In the genomic region with DNA sequence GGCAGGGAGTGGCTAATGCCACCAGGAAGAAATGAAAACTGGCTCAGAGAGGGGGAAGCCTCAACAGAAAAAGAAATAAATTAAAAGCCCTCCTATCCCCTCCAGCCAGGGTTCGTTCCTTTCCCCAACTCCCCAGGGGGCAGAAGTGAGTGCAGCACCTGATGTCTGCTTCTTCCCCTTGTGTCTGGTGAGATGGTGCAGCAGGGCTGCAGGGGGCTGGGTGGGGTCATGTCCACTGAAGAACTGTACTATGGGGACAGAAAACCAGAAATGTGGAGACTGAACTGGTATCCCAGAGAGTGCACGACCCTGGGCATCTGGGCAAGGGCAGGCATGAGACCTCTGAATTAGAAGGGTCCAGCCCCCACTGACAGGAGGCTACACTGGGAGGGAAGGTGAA, we compare ENCODE assay signal across 16 cellular contexts. TPM values are rescaled to one million over a fixed set of nuclear protein-coding genes. Genes with fewer than 3 reads are reported as not detected.
DNase-seq lines count a peak whose midpoint lies in the region; ATAC-seq and TF ChIP-seq lines count a peak whose summit lies in the region.
"Had no signal": no experiment of that assay in that cellular context is flagged by ENCODE, and none has a peak within 500 bp of the region (broad histone marks: within the 10 kb centered on the region; RNA-seq: fewer than 3 reads in every experiment).

No MANE protein-coding gene starts in this region.

- H3K27me3 ChIP-seq in cardiac muscle cell = no peaks in the 10 kb centered on the region
- no peaks in the 10 kb centered on the region for H3K27me3 ChIP-seq in gastroesophageal sphincter
- H3K27me3 ChIP-seq in tibial nerve = no peaks in the 10 kb centered on the region

- H3K36me3 ChIP-seq in cardiac muscle cell (peaks cover 5% of the 10 kb centered on the region), gastroesophageal sphincter (peaks cover 0 to 80% of the 10 kb centered on the region in 2 donors), tibial nerve (peaks cover 0 to 80% (median 3%) of the 10 kb centered on the region in 3 donors)

- H3K9me3 ChIP-seq in cardiac muscle cell (ENCODE audit: low read depth) (no peaks in the 10 kb centered on the region), gastroesophageal sphincter (no peaks in the 10 kb centered on the region), tibial nerve (no peaks in the 10 kb centered on the region)

- H3K4me1 ChIP-seq in cardiac muscle cell (ENCODE audit: low read depth) = peaks cover 26% of the 10 kb centered on the region
- peaks cover 0 to 22% (median 0%) of the 10 kb centered on the region in 3 donors for H3K4me1 ChIP-seq in gastroesophageal sphincter
- H3K4me1 ChIP-seq in tibial nerve = peaks cover under 1 to 73% (median 16%) of the 10 kb centered on the region in 4 donors

- DNase-seq in cardiac muscle cell (ENCODE audit: low read depth in 1 of 2, low spot score in 1 of 2) (no peak), left cardiac atrium (no peak), tibial nerve (ENCODE audit: low spot score in 2 of 2) (no peak), RKO (ENCODE audit: low spot score) (no peak), EL (no peak)
- DNase-seq: activated naive CD8-positive, alpha-beta T cell treated with anti-CD3 and anti-CD28 coated beads, Interleukin-2, amount 10 ng/mL, durations not matched to agents 7 days and 5 days; immature natural killer cell; mesenchymal stem cell; NCI-H1436 treated with DMSO at 0.1 percent for 48 hours; NCI-H524; PC-9; small intestine; T-helper 1 cell had no signal

- ATAC-seq in left cardiac atrium = no peak
- ATAC-seq in gastroesophageal sphincter = no peak
- ATAC-seq: WTC11 had no signal

- TF ChIP-seq EP300 in gastroesophageal sphincter (IDR thresholded peaks at IDR 0.05) (no peak), tibial nerve (IDR thresholded peaks at IDR 0.05) (no peak)

- TF ChIP-seq POLR2A in gastroesophageal sphincter (IDR thresholded peaks at IDR 0.05) (no peak), tibial nerve (IDR thresholded peaks at IDR 0.05) (no peak)

- H3K27ac ChIP-seq in cardiac muscle cell (peak overlapping the region; percentile 95), gastroesophageal sphincter (peak overlapping the region in 3 of 4 donors; percentile 16 to 74 (median 35)), tibial nerve (peak overlapping the region; percentile 59 to 88 (median 68))
- H3K27ac ChIP-seq: KMS-11, PC-9 had no signal

- H3K4me3 ChIP-seq in cardiac muscle cell (no peak overlapping the region), gastroesophageal sphincter (no peak overlapping the region), tibial nerve (no peak overlapping the region)
- H3K4me3 ChIP-seq: PC-9 had no signal

- TF ChIP-seq CTCF in cardiac muscle cell (IDR thresholded peaks at IDR 0.05; ENCODE audit: low read depth, low read length) (no peak), gastroesophageal sphincter (IDR thresholded peaks at IDR 0.05) (no peak), tibial nerve (IDR thresholded peaks at IDR 0.05) (no peak)

- WGBS in gastroesophageal sphincter (ENCODE audit: low coverage in 1 of 2), 2 donors = 61 to 67% methylated on average over 1 to 2 of the region's 2 CpGs
- 60 to 61% methylated on average over 2 of the region's 2 CpGs for WGBS in tibial nerve, 2 donors

- intact Hi-C loops in left cardiac atrium (cut with DNase I) = no loop called here

RNA-seq across cellular contexts. Expression of a gene that starts 4.0 kb away (rescaled TPM):
- total RNA-seq in cardiac muscle cell (10.2 and 18.7 TPM in 2 replicates), left cardiac atrium (1 to 10 TPM; 7.1 to 8.7 TPM), gastroesophageal sphincter (10 to 100 TPM in 2 of 4 donors, 1 to 10 TPM in 2; 5.0 to 15.1 (median 10.1) TPM), tibial nerve (100 to 1,000 TPM; 108 to 388 (median 270) TPM)
- polyA plus RNA-seq in cardiac muscle cell = 10.1 and 15.2 TPM in 2 replicates
- polyA plus RNA-seq: immature natural killer cell had no signal

RNA-seq across cellular contexts. Expression of a gene that starts 7.5 kb away (rescaled TPM):
- total RNA-seq in cardiac muscle cell = 128 and 146 TPM in 2 replicates
- 69.3 and 69.6 TPM in 2 replicates for polyA plus RNA-seq in cardiac muscle cell
- total RNA-seq in left cardiac atrium = 10 to 100 TPM; 54.8 to 58.1 TPM
- total RNA-seq in gastroesophageal sphincter = 10 to 100 TPM; 45.6 to 70.5 (median 54.6) TPM
- 10 to 100 TPM; 45.3 to 52.2 (median 48.1) TPM for total RNA-seq in tibial nerve

RNA-seq across cellular contexts. Expression of a gene that starts 9.9 kb away (rescaled TPM):
- total RNA-seq in cardiac muscle cell = 180 and 188 TPM in 2 replicates
- 232 and 237 TPM in 2 replicates for polyA plus RNA-seq in cardiac muscle cell
- 10 to 100 TPM; 73.0 to 77.9 TPM for total RNA-seq in left cardiac atrium
- 100 to 1,000 TPM in 1 of 4 donors, 10 to 100 TPM in 3; 78.8 to 101 (median 88.0) TPM for total RNA-seq in gastroesophageal sphincter
- 100 to 1,000 TPM in 2 of 4 donors, 10 to 100 TPM in 2; 74.5 to 117 (median 107) TPM for total RNA-seq in tibial nerve

RNA-seq across cellular contexts. Expression of a gene that starts 14.4 kb away (rescaled TPM):
- total RNA-seq in cardiac muscle cell (42.7 and 147 TPM in 2 replicates), left cardiac atrium (10 to 100 TPM; 20.2 to 29.6 TPM), gastroesophageal sphincter (100 to 1,000 TPM in 1 of 4 donors, 10 to 100 TPM in 3; 16.0 to 120 (median 25.5) TPM), tibial nerve (10 to 100 TPM; 33.0 to 75.2 (median 40.1) TPM)
- polyA plus RNA-seq in cardiac muscle cell = 34.6 and 50.2 TPM in 2 replicates

RNA-seq across cellular contexts. Expression of a gene that starts 15.7 kb away (rescaled TPM):
- total RNA-seq in cardiac muscle cell (5.0 and 13.5 TPM in 2 replicates), left cardiac atrium (1 to 10 TPM; 2.4 to 2.8 TPM), gastroesophageal sphincter (1 to 10 TPM; 1.4 to 2.3 (median 1.6) TPM), tibial nerve (10 to 100 TPM in 1 of 4 donors, 1 to 10 TPM in 3; 4.0 to 12.7 (median 5.8) TPM)
- 4.8 and 9.8 TPM in 2 replicates for polyA plus RNA-seq in cardiac muscle cell

Comparison
In these comparisons a context has a peak if more than half of its experiments do, and no peak if none do; other contexts are left out.
1. H3K27ac ChIP-seq: peak in every context shown above with its lines; median percentile 95 in cardiac muscle cell; 68 in tibial nerve; 35 in gastroesophageal sphincter.